Comparison of ENCODE assay signal across 22 cellular contexts in the genomic region with DNA sequence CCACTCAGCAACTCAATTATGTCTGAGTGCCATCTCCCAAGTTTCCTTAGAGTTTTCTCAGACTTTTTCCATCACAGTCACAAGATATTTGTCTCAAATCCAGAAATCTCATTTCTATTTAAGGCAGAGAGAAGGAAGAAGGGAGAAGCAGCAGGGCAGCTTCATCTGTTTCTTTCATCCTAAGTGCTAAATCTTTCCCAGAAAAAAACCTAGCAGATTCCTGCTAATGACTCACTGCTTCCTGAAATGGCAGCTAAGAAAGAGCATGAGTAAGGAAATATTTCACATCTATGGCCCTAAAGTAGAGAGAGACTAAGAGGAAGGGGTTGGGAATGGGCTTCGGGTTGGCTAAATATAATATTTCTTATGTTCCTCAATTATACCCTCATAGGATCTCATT.
DNase-seq lines count a peak whose midpoint lies in the region; ATAC-seq, FAIRE-seq and TF ChIP-seq lines count a peak whose summit lies in the region.
"Had no signal": no experiment of that assay in that cellular context is flagged by ENCODE, and none has a peak within 500 bp of the region (broad histone marks: within the 10 kb centered on the region; RNA-seq: fewer than 3 reads in every experiment).

No MANE protein-coding gene starts in this region.

- H3K36me3 ChIP-seq in bronchial epithelial cell (ENCODE audit: control insufficient read depth, insufficient read depth, low read length): no peaks in the 10 kb centered on the region
- H3K36me3 ChIP-seq: stomach, upper lobe of right lung had no signal

- no peaks in the 10 kb centered on the region for H3K4me1 ChIP-seq in foreskin keratinocyte
- H3K4me1 ChIP-seq: psoas muscle, stomach, upper lobe of right lung had no signal

- no peak overlapping the region for H3K4me3 ChIP-seq in bronchial epithelial cell (ENCODE audit: low read depth, low read length)
- no peak overlapping the region for H3K4me3 ChIP-seq in skeletal muscle cell (ENCODE audit: low read depth, low read length)
- H3K4me3 ChIP-seq: psoas muscle, stomach, upper lobe of right lung had no signal

- H3K27ac ChIP-seq in foreskin keratinocyte: no peak overlapping the region
- H3K27ac ChIP-seq: epithelial cell of prostate, psoas muscle, stomach, upper lobe of right lung had no signal

- no peak for FAIRE-seq in bronchial epithelial cell (lab: Jason Lieb, UNC)
- FAIRE-seq: small intestine had no signal

- TF ChIP-seq CTCF in bronchial epithelial cell (IDR thresholded peaks at IDR 0.05; ENCODE audit: insufficient read depth, low read length, severe bottlenecking) (no peak), foreskin keratinocyte (conservative IDR thresholded peaks at IDR 0.05) (no peak)

- peak; percentile 79 for DNase-seq in HT1080 (ENCODE audit: low read depth)
- peak; percentile 70 for DNase-seq in bronchial epithelial cell (ENCODE audit: low read depth)
- DNase-seq in foreskin keratinocyte: peak in 1 of 2 donors; percentile 41
- peak; percentile 37 for DNase-seq in skeletal muscle cell (ENCODE audit: low read depth)
- DNase-seq: activated CD4-positive, alpha-beta T cell treated with anti-CD3 and anti-CD28 coated beads for 1 hour; activated CD8-positive, alpha-beta memory T cell treated with anti-CD3 and anti-CD28 coated beads for 24 hours; activated T-cell treated with anti-CD3 and anti-CD28 coated beads, Interleukin-2, amount 50 U/mL, for 72 hours; DMS79 treated with DMSO at 0.1 percent for 48 hours; Kasumi-1; left cardiac atrium; NCI-H2107; NCI-H526; psoas muscle; small intestine; stimulated activated CD4-positive, alpha-beta T cell treated with anti-CD3 and anti-CD28 coated beads, Interleukin-4, amount 100 ng/mL, for 24 hours; stomach; upper lobe of right lung had no signal

- ATAC-seq in foreskin keratinocyte: peak; percentile 61
- ATAC-seq in GM18858 (IDR thresholded peaks at IDR 0.05; ENCODE audit: unreplicated experiment): no peak
- ATAC-seq in HG03280 (IDR thresholded peaks at IDR 0.05; ENCODE audit: unreplicated experiment): no peak
- no peak for ATAC-seq in HG03135 (IDR thresholded peaks at IDR 0.05; ENCODE audit: unreplicated experiment)
- ATAC-seq in HG03354 (IDR thresholded peaks at IDR 0.05; ENCODE audit: poor library complexity, severe bottlenecking, unreplicated experiment): no peak
- ATAC-seq: activated T-cell treated with anti-CD3 and anti-CD28 coated beads, Interleukin-2, amount 50 U/mL, for 72 hours; left cardiac atrium; psoas muscle; upper lobe of right lung had no signal

- H3K27me3 ChIP-seq in bronchial epithelial cell (ENCODE audit: control insufficient read depth, insufficient read depth, low read length): no peaks in the 10 kb centered on the region
- no peaks in the 10 kb centered on the region for H3K27me3 ChIP-seq in foreskin keratinocyte
- H3K27me3 ChIP-seq: stomach, upper lobe of right lung had no signal
